In genomic region chr22:20571078-20571503, GRCh38 we compare ENCODE assay signal across 17 cellular contexts.
DNase-seq lines count a peak whose midpoint lies in the region; ATAC-seq and TF ChIP-seq lines count a peak whose summit lies in the region.
"Had no signal": no experiment of that assay in that cellular context is flagged by ENCODE, and none has a peak within 500 bp of the region (broad histone marks: within the 10 kb centered on the region; RNA-seq: fewer than 3 reads in every experiment).

No MANE protein-coding gene starts in this region.

- no peak overlapping the region for H3K4me3 ChIP-seq in hepatocyte
- no peak overlapping the region for H3K4me3 ChIP-seq in spleen
- H3K4me3 ChIP-seq in mammary epithelial cell (replicated peaks in 1 of 3; ENCODE audit: insufficient read depth in 1 of 3, low read depth in 2 of 3, low read length in 3 of 3) = no peak overlapping the region
- H3K4me3 ChIP-seq: colonic mucosa, neural progenitor cell had no signal

- no peaks in the 10 kb centered on the region for H3K27me3 Mint-ChIP-seq in activated naive CD8-positive, alpha-beta T cell
- H3K27me3 Mint-ChIP-seq in activated naive CD8-positive, alpha-beta T cell treated with anti-CD3 and anti-CD28 coated beads for 36 hours = no peaks in the 10 kb centered on the region
- no peaks in the 10 kb centered on the region for H3K27me3 Mint-ChIP-seq in T-helper 17 cell
- H3K27me3 Mint-ChIP-seq: memory B cell; stimulated activated naive CD8-positive, alpha-beta T cell treated with anti-CD3 and anti-CD28 coated beads, Interleukin-15, Interleukin-2, amounts not matched to agents 100 ng/mL and 50 ng/mL, for 24 hours had no signal

- no peak for TF ChIP-seq POLR2A in spleen (IDR thresholded peaks at IDR 0.05)

- peaks cover 18% of the 10 kb centered on the region for H3K36me3 Mint-ChIP-seq in activated naive CD8-positive, alpha-beta T cell
- H3K36me3 Mint-ChIP-seq in activated naive CD8-positive, alpha-beta T cell treated with anti-CD3 and anti-CD28 coated beads for 36 hours = peaks cover 64% of the 10 kb centered on the region
- peaks cover 4% of the 10 kb centered on the region for H3K36me3 Mint-ChIP-seq in T-helper 17 cell (ENCODE audit: low read depth)

- CTCF ChIA-PET in mammary epithelial cell (lab: Charles Lee; ENCODE audit: low non-redundant PET) = interaction anchor here (0.7 kb wide), 1 partner anchor 13 kb away, joined by 3 read pairs; no protein-coding TSS in a partner anchor

- 97% methylated on average over 6 of the region's 6 CpGs for WGBS in hepatocyte (ENCODE audit: low lambda C conversion rate, missing lambda C conversion rate)
- WGBS in spleen, 5 donors = 54 to 67% (median 59%) methylated on average over 6 of the region's 6 CpGs
- 87% methylated on average over 6 of the region's 6 CpGs for WGBS in mammary epithelial cell (ENCODE audit: low coverage, missing lambda C conversion rate)

- DNase-seq in activated naive CD8-positive, alpha-beta T cell treated with anti-CD3 and anti-CD28 coated beads for 36 hours = no peak
- DNase-seq in T-helper 17 cell (no peak), hepatocyte (ENCODE audit: low spot score) (no peak), spleen (peak; percentile 71), mammary epithelial cell (no peak)
- no peak for DNase-seq in stimulated activated CD4-positive, alpha-beta T cell treated with anti-CD3 and anti-CD28 coated beads, Interleukin-2, amount 100 ng/mL, for 48 hours
- DNase-seq: aorta, NCI-H1436 treated with DMSO at 0.1 percent for 48 hours, retina had no signal

- H3K4me1 ChIP-seq in hepatocyte (ENCODE audit: insufficient read depth) (peaks cover 26% of the 10 kb centered on the region), spleen (peaks cover 41 to 69% (median 57%) of the 10 kb centered on the region in 6 donors), mammary epithelial cell (ENCODE audit: insufficient read depth, low read length) (peaks cover 52% of the 10 kb centered on the region)
- H3K4me1 ChIP-seq: neural progenitor cell had no signal

- H3K9ac ChIP-seq in mammary epithelial cell (ENCODE audit: insufficient read depth, low read length) = no peak overlapping the region
- H3K9ac ChIP-seq: neural progenitor cell had no signal

- intact Hi-C loops in spleen (cut with DNase I; ENCODE audit: low total_unique reads) (no loop called here), mammary epithelial cell (cut with micrococcal nuclease) (no loop called here)

- H3K4me1 Mint-ChIP-seq in activated naive CD8-positive, alpha-beta T cell (ENCODE audit: low read depth) = peaks cover 69% of the 10 kb centered on the region
- H3K4me1 Mint-ChIP-seq in activated naive CD8-positive, alpha-beta T cell treated with anti-CD3 and anti-CD28 coated beads for 36 hours = peaks cover 57% of the 10 kb centered on the region
- H3K4me1 Mint-ChIP-seq in T-helper 17 cell = peaks cover 48% of the 10 kb centered on the region
- H3K4me1 Mint-ChIP-seq: neural progenitor cell had no signal

- H3K27me3 ChIP-seq in hepatocyte (no peaks in the 10 kb centered on the region), spleen (replicated peaks in 1 of 7) (no peaks in the 10 kb centered on the region), mammary epithelial cell (ENCODE audit: insufficient read depth, low read length) (no peaks in the 10 kb centered on the region)
- H3K27me3 ChIP-seq: colonic mucosa, neural progenitor cell had no signal

- no TSS peak for BruUV-seq in mammary epithelial cell (replicated peaks; lab: Mats Ljungman, UMichigan)

- H4K20me1 ChIP-seq in hepatocyte (ENCODE audit: insufficient read depth, poor library complexity, severe bottlenecking) (peaks cover 3% of the 10 kb centered on the region), mammary epithelial cell (ENCODE audit: insufficient read depth, low read length) (no peaks in the 10 kb centered on the region)

- H2AFZ ChIP-seq in hepatocyte (no peak overlapping the region), mammary epithelial cell (ENCODE audit: low read depth, low read length) (no peak overlapping the region)
- H2AFZ ChIP-seq: neural progenitor cell had no signal

- H3K79me2 ChIP-seq in hepatocyte (peaks cover 21% of the 10 kb centered on the region), mammary epithelial cell (ENCODE audit: insufficient read depth, low read length) (peaks cover 48% of the 10 kb centered on the region)

- H3K36me3 ChIP-seq in hepatocyte (replicated peaks; ENCODE audit: insufficient read depth, low read depth) (no peaks in the 10 kb centered on the region), spleen (peaks cover 2 to 100% (median 83%) of the 10 kb centered on the region in 6 donors), mammary epithelial cell (ENCODE audit: insufficient read depth, low read length) (peaks cover 40% of the 10 kb centered on the region)
- H3K36me3 ChIP-seq: neural progenitor cell had no signal

- peak overlapping the region; percentile 34 for H3K27ac Mint-ChIP-seq in activated naive CD8-positive, alpha-beta T cell
- H3K27ac Mint-ChIP-seq in activated naive CD8-positive, alpha-beta T cell treated with anti-CD3 and anti-CD28 coated beads for 36 hours = no peak overlapping the region
- peak overlapping the region; percentile 91 for H3K27ac Mint-ChIP-seq in T-helper 17 cell
- H3K27ac Mint-ChIP-seq: activated T-cell treated with anti-CD3 and anti-CD28 coated beads, Interleukin-2, amount 50 U/mL, for 72 hours; CD14-positive monocyte; memory B cell; neural progenitor cell; stimulated activated naive CD8-positive, alpha-beta T cell treated with anti-CD3 and anti-CD28 coated beads, Interleukin-15, Interleukin-2, amounts not matched to agents 100 ng/mL and 50 ng/mL, for 24 hours had no signal

- H3K27ac ChIP-seq in hepatocyte (peak overlapping the region; percentile 3), spleen (peak overlapping the region in 6 of 8 donors; percentile 39 to 83 (median 62)), mammary epithelial cell (ENCODE audit: insufficient read depth, low read depth, low read length) (no peak overlapping the region)
- H3K27ac ChIP-seq: colonic mucosa, neural progenitor cell had no signal

- dilution Hi-C loops in mammary epithelial cell (cut with HindIII; ENCODE audit: low sequenced_read_pairs) = no loop called here

- H3K4me3 Mint-ChIP-seq in activated naive CD8-positive, alpha-beta T cell = peak overlapping the region; percentile 46
- H3K4me3 Mint-ChIP-seq in activated naive CD8-positive, alpha-beta T cell treated with anti-CD3 and anti-CD28 coated beads for 36 hours = no peak overlapping the region
- no peak overlapping the region for H3K4me3 Mint-ChIP-seq in T-helper 17 cell
- H3K4me3 Mint-ChIP-seq: activated T-cell treated with anti-CD3 and anti-CD28 coated beads, Interleukin-2, amount 50 U/mL, for 72 hours; CD14-positive monocyte; memory B cell; neural progenitor cell; stimulated activated naive CD8-positive, alpha-beta T cell treated with anti-CD3 and anti-CD28 coated beads, Interleukin-15, Interleukin-2, amounts not matched to agents 100 ng/mL and 50 ng/mL, for 24 hours had no signal

- H3K4me2 ChIP-seq in hepatocyte (no peak overlapping the region), mammary epithelial cell (ENCODE audit: insufficient read depth, low read depth, low read length) (no peak overlapping the region)
- H3K4me2 ChIP-seq: neural progenitor cell had no signal

- no peak for TF ChIP-seq CTCF in hepatocyte (IDR thresholded peaks at IDR 0.05; ENCODE audit: poor library complexity)
- TF ChIP-seq CTCF in spleen (IDR thresholded peaks at IDR 0.05 in 8 of 11, conservative IDR thresholded peaks at IDR 0.05 in 3 of 11) = no peak
- TF ChIP-seq CTCF in mammary epithelial cell (conservative IDR thresholded peaks at IDR 0.05 in 1 of 2, IDR thresholded peaks at IDR 0.05 in 1 of 2; ENCODE audit: extremely low read depth in 1 of 2, insufficient read depth in 1 of 2, low read depth in 1 of 2, low read length in 2 of 2) = no peak

- no peaks in the 10 kb centered on the region for H3K9me3 Mint-ChIP-seq in activated naive CD8-positive, alpha-beta T cell (ENCODE audit: low read depth)
- no peaks in the 10 kb centered on the region for H3K9me3 Mint-ChIP-seq in activated naive CD8-positive, alpha-beta T cell treated with anti-CD3 and anti-CD28 coated beads for 36 hours
- H3K9me3 Mint-ChIP-seq: activated T-cell treated with anti-CD3 and anti-CD28 coated beads, Interleukin-2, amount 50 U/mL, for 72 hours; memory B cell; neural progenitor cell; stimulated activated naive CD8-positive, alpha-beta T cell treated with anti-CD3 and anti-CD28 coated beads, Interleukin-15, Interleukin-2, amounts not matched to agents 100 ng/mL and 50 ng/mL, for 24 hours had no signal

- ATAC-seq in T-helper 17 cell = no peak
- no peak for ATAC-seq in GM21825 (IDR thresholded peaks at IDR 0.05; ENCODE audit: unreplicated experiment)
- ATAC-seq: activated T-cell treated with anti-CD3 and anti-CD28 coated beads, Interleukin-2, amount 50 U/mL, for 72 hours had no signal

- H3K9me2 ChIP-seq in hepatocyte (replicated peaks; ENCODE audit: insufficient read depth) = no peaks in the 10 kb centered on the region

- H3K9me3 ChIP-seq in T-helper 17 cell (ENCODE audit: control insufficient read depth, low read length, poor library complexity, severe bottlenecking) (no peaks in the 10 kb centered on the region), hepatocyte (ENCODE audit: low read depth) (no peaks in the 10 kb centered on the region), spleen (no peaks in the 10 kb centered on the region), mammary epithelial cell (replicated peaks; ENCODE audit: insufficient read depth, low read length) (no peaks in the 10 kb centered on the region)
- H3K9me3 ChIP-seq: colonic mucosa had no signal

- in situ Hi-C loops in mammary epithelial cell (cut with MboI; ENCODE audit: low sequenced_read_pairs in 2 of 2) = no loop called here
